Comparison of ENCODE assay signal across 31 cellular contexts in the genomic region with DNA sequence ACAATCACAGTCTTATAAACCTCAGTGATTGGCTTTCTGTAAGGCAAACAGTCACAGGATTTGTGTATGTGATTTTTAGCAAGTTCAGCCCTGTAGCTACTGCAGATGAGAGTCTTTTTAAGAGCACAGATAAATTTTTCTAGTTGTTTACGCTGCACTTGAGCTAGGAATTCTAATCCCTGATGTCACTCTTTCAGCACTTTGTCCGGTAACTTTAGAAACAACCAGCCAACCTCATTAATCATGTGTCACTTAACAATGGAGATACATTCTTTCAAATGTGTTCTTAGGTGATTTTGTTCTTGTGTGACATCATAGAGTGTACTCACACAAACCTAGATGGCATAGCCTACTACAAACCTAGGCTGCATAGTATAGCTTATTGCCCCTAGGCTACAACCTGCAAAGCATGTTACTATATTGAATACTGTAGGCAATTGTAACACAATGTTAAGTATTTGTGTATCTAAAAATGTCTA. TPM values are rescaled to one million over a fixed set of nuclear protein-coding genes. Genes with fewer than 3 reads are reported as not detected.
A peak's percentile ranks its signal among the peaks of the same experiment; 100 is the strongest.
DNase-seq lines count a peak whose midpoint lies in the region; ATAC-seq, FAIRE-seq and TF ChIP-seq lines count a peak whose summit lies in the region.
"Had no signal": no experiment of that assay in that cellular context is flagged by ENCODE, and none has a peak within 500 bp of the region (broad histone marks: within the 10 kb centered on the region; RNA-seq: fewer than 3 reads in every experiment).

No MANE protein-coding gene starts in this region.

- H3K27ac ChIP-seq in HepG2 (ENCODE audit: extremely low read length, insufficient read depth, low read length) = no peak overlapping the region
- no peak overlapping the region for H3K27ac ChIP-seq in right lobe of liver
- H3K27ac ChIP-seq: ascending aorta, upper lobe of left lung had no signal

- H3K36me3 ChIP-seq in HepG2 (replicated peaks in 1 of 2; ENCODE audit: control insufficient read depth in 1 of 2, insufficient read depth in 2 of 2, low read length in 2 of 2) (no peaks in the 10 kb centered on the region), right lobe of liver (no peaks in the 10 kb centered on the region)
- H3K36me3 ChIP-seq: ascending aorta, gastroesophageal sphincter, upper lobe of left lung had no signal

- H3K4me1 Mint-ChIP-seq in naive thymus-derived CD8-positive, alpha-beta T cell = peaks cover 0 to 7% (median 4%) of the 10 kb centered on the region in 4 donors
- H3K4me1 Mint-ChIP-seq: CD14-positive monocyte; central memory CD8-positive, alpha-beta T cell; nephron had no signal

- in situ Hi-C loops in HepG2 (cut with HindIII; ENCODE audit: extremely low pct_ligation_motif_present, low pct_unique_long_range_greater_than_20kb) = loop anchor here (25.0 kb wide), 1 partner anchor 153 kb away; the partner anchor contains the start of gene MAGEL2

- DNase-seq in HepG2 (ENCODE audit: low spot score) (no peak), right lobe of liver (no peak), NCI-H774 (lab: John Stamatoyannopoulos, UW) (peak; percentile 40), kidney glomerular epithelial cell (lab: John Stamatoyannopoulos, UW) (peak; percentile 50), inferior parietal cortex (ENCODE audit: extremely low spot score) (no peak)
- no peak for DNase-seq in naive thymus-derived CD8-positive, alpha-beta T cell
- DNase-seq in activated CD4-positive, alpha-beta T cell treated with anti-CD3 and anti-CD28 coated beads for 1 hour = no peak
- DNase-seq: activated gamma-delta T cell; activated naive CD8-positive, alpha-beta T cell treated with anti-CD3 and anti-CD28 coated beads, Interleukin-2, amount 10 ng/mL, durations not matched to agents 7 days and 5 days; activated T-cell treated with anti-CD3 and anti-CD28 coated beads for 4 hours; dermis blood vessel endothelial cell; HCEC 1CT; Kasumi-1; mucosa of descending colon; NCI-H1930; NCI-H226; retina; stimulated activated CD4-positive, alpha-beta T cell treated with anti-CD3 and anti-CD28 coated beads, Interleukin-2, amount 100 ng/mL, for 48 hours; T-helper 2 cell; upper lobe of left lung had no signal

- no peak overlapping the region for H3K4me3 ChIP-seq in HepG2 (replicated peaks in 1 of 3; ENCODE audit: insufficient read depth in 1 of 3, low read depth in 2 of 3, low read length in 3 of 3)
- H3K4me3 ChIP-seq in right lobe of liver = no peak overlapping the region
- H3K4me3 ChIP-seq: ascending aorta, gastroesophageal sphincter, mucosa of descending colon, upper lobe of left lung had no signal

- H2AFZ ChIP-seq in HepG2 (ENCODE audit: low read length) = no peak overlapping the region

- no peak for TF ChIP-seq RAD21 in HepG2 (CRISPR knock-in tag; IDR thresholded peaks at IDR 0.05)

- intact Hi-C loops in HepG2 (cut with micrococcal nuclease; ENCODE audit: unreplicated experiment) = no loop called here
- intact Hi-C loops in right lobe of liver (cut with DNase I) = no loop called here

- CTCF ChIA-PET in HepG2 (lab: Yijun Ruan, JAX; ENCODE audit: low intra/inter-chr PET ratio, low total read pairs) = no interaction called here

- no peaks in the 10 kb centered on the region for H3K79me2 ChIP-seq in HepG2 (ENCODE audit: insufficient read depth, low read length)

- BruUV-seq in HepG2 (replicated peaks; lab: Mats Ljungman, UMichigan) = no TSS peak

- no peaks in the 10 kb centered on the region for H4K20me1 ChIP-seq in HepG2 (ENCODE audit: insufficient read depth, low read length)

- no peak overlapping the region for H3K27ac Mint-ChIP-seq in naive thymus-derived CD8-positive, alpha-beta T cell
- H3K27ac Mint-ChIP-seq: activated naive CD8-positive, alpha-beta T cell treated with anti-CD3 and anti-CD28 coated beads, Interleukin-2, amount 10 ng/mL, durations not matched to agents 7 days and 5 days; CD14-positive monocyte; nephron had no signal

- no peak for TF ChIP-seq POLR2A in HepG2 (IDR thresholded peaks at IDR 0.05; ENCODE audit: insufficient read depth in 1 of 2, low read depth in 2 of 2, low read length in 2 of 2)
- TF ChIP-seq POLR2A in right lobe of liver (IDR thresholded peaks at IDR 0.05) = no peak

- no peak overlapping the region for H3K9ac ChIP-seq in HepG2 (ENCODE audit: insufficient read depth, low read depth, low read length)

- H3K9me3 ChIP-seq in HepG2 (ENCODE audit: low read length) (no peaks in the 10 kb centered on the region), right lobe of liver (no peaks in the 10 kb centered on the region)
- H3K9me3 ChIP-seq: ascending aorta, gastroesophageal sphincter, mucosa of descending colon, upper lobe of left lung had no signal

- FAIRE-seq in HepG2 (lab: Jason Lieb, UNC) = no peak
- FAIRE-seq: endometrium had no signal

- H3K27me3 Mint-ChIP-seq in naive thymus-derived CD8-positive, alpha-beta T cell = peaks cover 0 to 27% (median 6%) of the 10 kb centered on the region in 5 donors
- H3K27me3 Mint-ChIP-seq: activated naive CD8-positive, alpha-beta T cell treated with anti-CD3 and anti-CD28 coated beads, Interleukin-2, amount 10 ng/mL, durations not matched to agents 7 days and 5 days; central memory CD8-positive, alpha-beta T cell had no signal

- no peak overlapping the region for H3K4me2 ChIP-seq in HepG2 (ENCODE audit: low read depth, low read length)

- POLR2A ChIA-PET in HepG2 (lab: Yijun Ruan, JAX) = no interaction called here
- POLR2A ChIA-PET in naive thymus-derived CD8-positive, alpha-beta T cell (lab: Charles Lee) = no interaction called here

- no peak for TF ChIP-seq CTCF in HepG2 (CRISPR knock-in tag; IDR thresholded peaks at IDR 0.05)
- no peak for TF ChIP-seq CTCF in right lobe of liver (IDR thresholded peaks at IDR 0.05)

- H3K4me1 ChIP-seq in HepG2 (ENCODE audit: insufficient read depth, low read length) (no peaks in the 10 kb centered on the region), right lobe of liver (no peaks in the 10 kb centered on the region)
- H3K4me1 ChIP-seq: ascending aorta, gastroesophageal sphincter, upper lobe of left lung had no signal

- TF ChIP-seq EP300 in HepG2 (IDR thresholded peaks at IDR 0.05; ENCODE audit: low read depth in 2 of 2, low read length in 2 of 2) = no peak
- TF ChIP-seq EP300 in HepG2 (CRISPR knock-in tag; IDR thresholded peaks at IDR 0.05; ENCODE audit: borderline replicate concordance) = no peak

- no peak for ATAC-seq in HepG2
- ATAC-seq in right lobe of liver = no peak
- ATAC-seq in HG02981 (IDR thresholded peaks at IDR 0.05; ENCODE audit: unreplicated experiment) = no peak
- ATAC-seq in naive thymus-derived CD8-positive, alpha-beta T cell = no peak
- ATAC-seq: gastroesophageal sphincter, mucosa of descending colon, SK-N-SH treated with all-trans-retinoic acid at 6 μM for 48 hours had no signal

- H3K36me3 Mint-ChIP-seq in naive thymus-derived CD8-positive, alpha-beta T cell = no peaks in the 10 kb centered on the region
- H3K36me3 Mint-ChIP-seq: activated naive CD8-positive, alpha-beta T cell treated with anti-CD3 and anti-CD28 coated beads, Interleukin-2, amount 10 ng/mL, durations not matched to agents 7 days and 5 days; CD14-positive monocyte had no signal

- H3K27me3 ChIP-seq in HepG2 (ENCODE audit: control insufficient read depth in 1 of 2, insufficient read depth in 2 of 2, low read length in 2 of 2) = no peaks in the 10 kb centered on the region
- no peaks in the 10 kb centered on the region for H3K27me3 ChIP-seq in right lobe of liver
- H3K27me3 ChIP-seq: ascending aorta, gastroesophageal sphincter, upper lobe of left lung had no signal

- no peaks in the 10 kb centered on the region for H3K9me3 Mint-ChIP-seq in naive thymus-derived CD8-positive, alpha-beta T cell
- H3K9me3 Mint-ChIP-seq: activated naive CD8-positive, alpha-beta T cell treated with anti-CD3 and anti-CD28 coated beads, Interleukin-2, amount 10 ng/mL, durations not matched to agents 7 days and 5 days; central memory CD8-positive, alpha-beta T cell had no signal

- WGBS in HepG2 (ENCODE audit: low lambda C conversion rate) = 2% methylated on average over 2 of the region's 2 CpGs
- WGBS in right lobe of liver (ENCODE audit: insufficient coverage, low coverage, low lambda C conversion rate, missing lambda C conversion rate) = 44% methylated on average over 2 of the region's 2 CpGs

- H3K4me3 Mint-ChIP-seq in naive thymus-derived CD8-positive, alpha-beta T cell = no peak overlapping the region
- H3K4me3 Mint-ChIP-seq: activated naive CD8-positive, alpha-beta T cell treated with anti-CD3 and anti-CD28 coated beads, Interleukin-2, amount 10 ng/mL, durations not matched to agents 7 days and 5 days; CD14-positive monocyte; central memory CD8-positive, alpha-beta T cell; nephron had no signal

RNA-seq across cellular contexts. Expression of gene GOLGA6L2, which starts 36.8 kb away (rescaled TPM):
- total RNA-seq in HepG2 (2016; rRNA removed; fragmentation: Illumina TruSeq; extraction: Trizol) = not detected in 2 replicates
- total RNA-seq in HepG2 (2016; cell fraction: cytosol; rRNA removed; fragmentation: Illumina TruSeq; extraction: Trizol; ENCODE audit: low read depth) = not detected in 2 replicates
- total RNA-seq in HepG2 (2016; cell fraction: insoluble cytoplasmic fraction; rRNA removed; fragmentation: Illumina TruSeq; extraction: Trizol) = not detected in 2 replicates
- total RNA-seq in HepG2 (2016; cell fraction: membrane; rRNA removed; fragmentation: Illumina TruSeq; extraction: Trizol) = not detected in 2 replicates
- total RNA-seq in HepG2 (2016; cell fraction: nucleus; rRNA removed; fragmentation: Illumina TruSeq; extraction: Trizol) = not detected in 2 replicates
- not detected in 2 replicates for polyA plus RNA-seq in HepG2 (2011; rRNA removed)
- not detected in 2 replicates for polyA plus RNA-seq in HepG2 (2011; cell fraction: cytosol; rRNA removed)
- polyA plus RNA-seq in HepG2 (2011; cell fraction: nucleus; rRNA removed) = not detected in 2 replicates
- polyA plus RNA-seq in HepG2 (2012) = not detected in 2 replicates
- polyA plus RNA-seq in HepG2 (2016; cell fraction: cytosol; fragmentation: Illumina TruSeq; extraction: Trizol; ENCODE audit: low read depth) = not detected in 2 replicates
- polyA plus RNA-seq in HepG2 (2016; cell fraction: insoluble cytoplasmic fraction; fragmentation: Illumina TruSeq; extraction: Trizol; ENCODE audit: low read depth) = not detected in 2 replicates
- not detected in 2 replicates for polyA plus RNA-seq in HepG2 (2016; cell fraction: membrane; fragmentation: Illumina TruSeq; extraction: Trizol; ENCODE audit: low read depth)
- not detected in 2 replicates for polyA plus RNA-seq in HepG2 (2016; cell fraction: nucleus; fragmentation: Illumina TruSeq; extraction: Trizol; ENCODE audit: insufficient read depth, low read depth)
- polyA minus RNA-seq in HepG2 (2011; rRNA and poly(A)+ RNA removed; ENCODE audit: low replicate concordance) = not detected in 2 replicates
- not detected in 2 replicates for polyA minus RNA-seq in HepG2 (2011; cell fraction: cytosol; rRNA and poly(A)+ RNA removed)
- not detected in 2 replicates for polyA minus RNA-seq in HepG2 (2011; cell fraction: nucleus; rRNA and poly(A)+ RNA removed)
- not detected for total RNA-seq in right lobe of liver
- total RNA-seq in naive thymus-derived CD8-positive, alpha-beta T cell = not detected
- not detected for polyA plus RNA-seq in naive thymus-derived CD8-positive, alpha-beta T cell
- total RNA-seq: activated naive CD8-positive, alpha-beta T cell treated with anti-CD3 and anti-CD28 coated beads, Interleukin-2, amount 10 ng/mL, durations not matched to agents 7 days and 5 days; ascending aorta; dermis blood vessel endothelial cell; fibroblast of lung; lung microvascular endothelial cell; mucosa of descending colon; osteoblast; upper lobe of left lung had no signal
- polyA plus RNA-seq: CD14-positive monocyte, fibroblast of lung had no signal

Comparison
In these comparisons a context has a peak if more than half of its experiments do, and no peak if none do; other contexts are left out.
1. DNase-seq: peak in NCI-H774 (single experiment) and kidney glomerular epithelial cell (single experiment); none in HepG2 (single experiment), right lobe of liver (0 of 3), naive thymus-derived CD8-positive, alpha-beta T cell (0 of 10), inferior parietal cortex (single experiment) and activated CD4-positive, alpha-beta T cell treated with anti-CD3 and anti-CD28 coated beads for 1 hour (single experiment).